In genomic region chr14:49634547-49635334, GRCh38 we compare ENCODE assay signal across 1 cellular context.
TF ChIP-seq lines count a peak whose summit lies in the region.

DNAAF2 (minus strand) TSS chr14:49635244; CDS start chr14:49635149, 95 bp downstream.

TF ChIP-seq in HepG2, 621 proteins besides CTCF, POLR2A, EP300 and RAD21 (continues in another document):
- TF ChIP-seq ZNF687 (CRISPR knock-in tag; IDR thresholded peaks at IDR 0.05): peak; percentile 91
- TF ChIP-seq BHLHE40 (IDR thresholded peaks at IDR 0.05; ENCODE audit: low read length): peak; percentile 14; the same call in 1 of the 2 replicates
- 0 out of 2 replicates have a peak, but pooled peaks have one; percentile 46 for TF ChIP-seq ZNF501 (CRISPR knock-in tag; IDR thresholded peaks at IDR 0.05)
- TF ChIP-seq BRD4 (CRISPR knock-in tag; IDR thresholded peaks at IDR 0.05): peak; percentile 34
- TF ChIP-seq MLX (CRISPR knock-in tag; IDR thresholded peaks at IDR 0.05): 0 out of 2 replicates have a peak, but pooled peaks have one; percentile 2
- peak; percentile 4; the same call in 1 of the 2 replicates for TF ChIP-seq ISL2 (CRISPR knock-in tag; IDR thresholded peaks at IDR 0.05)
- TF ChIP-seq ZNF850 (CRISPR knock-in tag; conservative IDR thresholded peaks at IDR 0.05): peak; percentile 13; the same call in 1 of the 2 replicates
- TF ChIP-seq ZSCAN5A (CRISPR knock-in tag; IDR thresholded peaks at IDR 0.05; ENCODE audit: borderline replicate concordance): no peak
- no peak for TF ChIP-seq KDM5A (IDR thresholded peaks at IDR 0.05; ENCODE audit: borderline replicate concordance, low read length)
- TF ChIP-seq MIER3 (CRISPR knock-in tag; IDR thresholded peaks at IDR 0.05; ENCODE audit: borderline replicate concordance): no peak; the same call in 1 of the 2 replicates
- TF ChIP-seq ZNF446 (CRISPR knock-in tag; IDR thresholded peaks at IDR 0.05): peak; percentile 86; the same call in 1 of the 2 replicates
- 0 out of 2 replicates have a peak, but pooled peaks have one; percentile 10 for TF ChIP-seq DNMT1 (CRISPR knock-in tag; IDR thresholded peaks at IDR 0.05)
- 0 out of 2 replicates have a peak, but pooled peaks have one; percentile 39 for TF ChIP-seq ZNF335 (CRISPR knock-in tag; IDR thresholded peaks at IDR 0.05)
- TF ChIP-seq PRDM4 (CRISPR knock-in tag; IDR thresholded peaks at IDR 0.05; ENCODE audit: borderline replicate concordance): no peak
- 0 out of 2 replicates have a peak, but pooled peaks have one; percentile 16 for TF ChIP-seq NAIF1 (CRISPR knock-in tag; IDR thresholded peaks at IDR 0.05; ENCODE audit: borderline replicate concordance)
- no peak for TF ChIP-seq TRIM22 (IDR thresholded peaks at IDR 0.05)
- TF ChIP-seq ZHX2 (IDR thresholded peaks at IDR 0.05; ENCODE audit: low read depth): no peak; the same call in 1 of the 2 replicates
- TF ChIP-seq ZHX2 (CRISPR knock-in tag; IDR thresholded peaks at IDR 0.05; ENCODE audit: borderline replicate concordance): no peak
- TF ChIP-seq NR2C2 (CRISPR knock-in tag; IDR thresholded peaks at IDR 0.05; ENCODE audit: borderline replicate concordance): no peak; the same call in 1 of the 2 replicates
- TF ChIP-seq ZNF616 (CRISPR knock-in tag; IDR thresholded peaks at IDR 0.05; ENCODE audit: low read depth): peak; percentile 87
- peak; percentile 20 for TF ChIP-seq RBM22 (optimal IDR thresholded peaks at IDR 0.05; ENCODE audit: low read length)
- TF ChIP-seq PAF1 (CRISPR knock-in tag; IDR thresholded peaks at IDR 0.05): no peak
- peak; percentile 4; the same call in 1 of the 2 replicates for TF ChIP-seq TAF1 (CRISPR knock-in tag; IDR thresholded peaks at IDR 0.05)
- peak; percentile 34 for TF ChIP-seq ZNF407 (CRISPR knock-in tag; IDR thresholded peaks at IDR 0.05; ENCODE audit: not compliant biosample characterization)
- TF ChIP-seq ZNF414 (CRISPR knock-in tag; IDR thresholded peaks at IDR 0.05): peak; percentile 47; the same call in 1 of the 2 replicates
- no peak for TF ChIP-seq PRPF4 (IDR thresholded peaks at IDR 0.05; ENCODE audit: low read depth, low read length, poor library complexity, severe bottlenecking)
- TF ChIP-seq HHEX (CRISPR knock-in tag; IDR thresholded peaks at IDR 0.05): no peak
